19 cellular contexts compared by ENCODE assay signal in genomic region chr20:957544-957943, GRCh38. TPM values are rescaled to one million over a fixed set of nuclear protein-coding genes. Genes with fewer than 3 reads are reported as not detected.
DNase-seq lines count a peak whose midpoint lies in the region; FAIRE-seq and TF ChIP-seq lines count a peak whose summit lies in the region.
"Had no signal": no experiment of that assay in that cellular context is flagged by ENCODE, and none has a peak within 500 bp of the region (broad histone marks: within the 10 kb centered on the region; RNA-seq: fewer than 3 reads in every experiment).

No MANE protein-coding gene starts in this region.

- no peak overlapping the region for H2BK15ac ChIP-seq in mesenchymal stem cell (ENCODE audit: low read depth, poor library complexity, severe bottlenecking)

- no peaks in the 10 kb centered on the region for H3K79me1 ChIP-seq in mesenchymal stem cell (replicated peaks; ENCODE audit: low read length, poor library complexity, severe bottlenecking)

- no peak for TF ChIP-seq POLR2A in GM12892 (IDR thresholded peaks at IDR 0.05; ENCODE audit: low read depth, low read length)

- 87% methylated on average over 1 of the region's 1 CpG for WGBS in mesenchymal stem cell

- H3K27ac Mint-ChIP-seq in HFFc6: no peak overlapping the region
- H3K27ac Mint-ChIP-seq: activated CD8-positive, alpha-beta T cell treated with anti-CD3 and anti-CD28 coated beads, Interleukin-2, amount 10 ng/mL, durations not matched to agents 7 days and 5 days; naive thymus-derived CD4-positive, alpha-beta T cell had no signal

- H3K36me3 Mint-ChIP-seq in HFFc6 (ENCODE audit: low read depth): no peaks in the 10 kb centered on the region
- H3K36me3 Mint-ChIP-seq: naive thymus-derived CD4-positive, alpha-beta T cell had no signal

- H4K8ac ChIP-seq in mesenchymal stem cell (ENCODE audit: low read length): no peak overlapping the region

- peaks cover 3% of the 10 kb centered on the region for H3K4me1 ChIP-seq in mesenchymal stem cell (ENCODE audit: control insufficient read depth, insufficient read depth, low read depth, low read length)
- H3K4me1 ChIP-seq: psoas muscle had no signal

- H4K91ac ChIP-seq in mesenchymal stem cell (ENCODE audit: low read length): no peak overlapping the region

- H2AFZ ChIP-seq in mesenchymal stem cell (ENCODE audit: low read depth, low read length): no peak overlapping the region

- peaks cover 11 to 60% of the 10 kb centered on the region in 2 experiments for H3K27me3 ChIP-seq in mesenchymal stem cell (ENCODE audit: control insufficient read depth in 1 of 2, insufficient read depth in 1 of 2, low read length in 2 of 2)
- H3K27me3 ChIP-seq: upper lobe of left lung had no signal

- H3K27me3 Mint-ChIP-seq in HFFc6 (ENCODE audit: insufficient read depth): peaks cover 32% of the 10 kb centered on the region

- H2BK5ac ChIP-seq in mesenchymal stem cell (ENCODE audit: low read depth, low read length, poor library complexity, severe bottlenecking): no peak overlapping the region

- no peak overlapping the region for H2BK12ac ChIP-seq in mesenchymal stem cell (ENCODE audit: low read length in 2 of 2)

- DNase-seq in DMS 273 (lab: John Stamatoyannopoulos, UW; ENCODE audit: unreplicated experiment): peak; percentile 30
- DNase-seq in DMS 273 treated with DMSO at 0.1 percent for 48 hours (lab: John Stamatoyannopoulos, UW): no peak
- DNase-seq in HFFc6: peak; percentile 19
- no peak for DNase-seq in astrocyte of the cerebellum (ENCODE audit: low read depth)
- peak; percentile 6 for DNase-seq in mesenchymal stem cell
- no peak for DNase-seq in GM12892 (ENCODE audit: insufficient read length)
- DNase-seq in activated CD4-positive, CD25-positive, alpha-beta regulatory T cell treated with anti-CD3 and anti-CD28 coated beads, Interleukin-2, amount 50 U/mL, for 72 hours: no peak
- DNase-seq in NCI-H1436 treated with DMSO at 0.1 percent for 48 hours (lab: John Stamatoyannopoulos, UW): no peak
- DNase-seq: activated CD8-positive, alpha-beta T cell treated with anti-CD3 and anti-CD28 coated beads, Interleukin-2, amount 10 ng/mL, durations not matched to agents 7 days and 5 days; DMS79 treated with DMSO at 0.1 percent for 48 hours; naive thymus-derived CD4-positive, alpha-beta T cell; NCI-H2029; NCI-H526 treated with DMSO at 0.1 percent for 48 hours; stimulated activated naive CD8-positive, alpha-beta T cell treated with anti-CD3 and anti-CD28 coated beads, Interleukin-15, Interleukin-2, amounts not matched to agents 100 U/mL and 50 U/mL, for 24 hours; upper lobe of left lung had no signal

- H3K36me3 ChIP-seq in mesenchymal stem cell (ENCODE audit: control insufficient read depth in 1 of 2, insufficient read depth in 2 of 2, low read depth in 1 of 2, low read length in 2 of 2): no peaks in the 10 kb centered on the region
- H3K36me3 ChIP-seq: upper lobe of left lung had no signal

- no peak overlapping the region for H3K4me2 ChIP-seq in mesenchymal stem cell (ENCODE audit: low read length, poor library complexity, severe bottlenecking)

- H3K4ac ChIP-seq in mesenchymal stem cell (ENCODE audit: low read depth in 1 of 2, low read length in 2 of 2): no peak overlapping the region

- no peaks in the 10 kb centered on the region for H3K9me3 Mint-ChIP-seq in HFFc6
- H3K9me3 Mint-ChIP-seq: naive thymus-derived CD4-positive, alpha-beta T cell had no signal

- no peak overlapping the region for H2BK120ac ChIP-seq in mesenchymal stem cell (ENCODE audit: low read depth, low read length)

- TF ChIP-seq CTCF in HFFc6 (IDR thresholded peaks at IDR 0.05) (peak; percentile 46), astrocyte of the cerebellum (IDR thresholded peaks at IDR 0.05; ENCODE audit: low read depth, low read length, missing control alignments) (peak; percentile 19)

- in situ Hi-C loops in astrocyte of the cerebellum (cut with HindIII; ENCODE audit: low sequenced_read_pairs): no loop called here

- no peak overlapping the region for H3K9ac ChIP-seq in mesenchymal stem cell (ENCODE audit: low read length)

- H2AK5ac ChIP-seq in mesenchymal stem cell (ENCODE audit: low read length, severe bottlenecking): no peak overlapping the region

- H3K23ac ChIP-seq in mesenchymal stem cell (ENCODE audit: low read length in 2 of 2): no peak overlapping the region

- no peak overlapping the region for H3K4me3 Mint-ChIP-seq in HFFc6
- H3K4me3 Mint-ChIP-seq: activated CD8-positive, alpha-beta T cell treated with anti-CD3 and anti-CD28 coated beads, Interleukin-2, amount 10 ng/mL, durations not matched to agents 7 days and 5 days; naive thymus-derived CD4-positive, alpha-beta T cell had no signal

- H3K18ac ChIP-seq in mesenchymal stem cell (ENCODE audit: low read depth in 1 of 2, low read length in 2 of 2): no peak overlapping the region

- H3K4me3 ChIP-seq in astrocyte of the cerebellum (ENCODE audit: low read depth, low read length): no peak overlapping the region
- no peak overlapping the region for H3K4me3 ChIP-seq in mesenchymal stem cell (ENCODE audit: insufficient read depth in 1 of 2, low read depth in 1 of 2, low read length in 2 of 2)
- H3K4me3 ChIP-seq: psoas muscle, upper lobe of left lung had no signal

- no peak for FAIRE-seq in GM12892 (lab: Jason Lieb, UNC)

- no peaks in the 10 kb centered on the region for H3K4me1 Mint-ChIP-seq in HFFc6 (ENCODE audit: low read depth)

- no peak overlapping the region for H3K27ac ChIP-seq in mesenchymal stem cell (ENCODE audit: low read length, poor library complexity, severe bottlenecking)
- H3K27ac ChIP-seq: 22Rv1, psoas muscle, upper lobe of left lung had no signal

- no peaks in the 10 kb centered on the region for H3K9me3 ChIP-seq in mesenchymal stem cell (ENCODE audit: control insufficient read depth, low read length)
- H3K9me3 ChIP-seq: psoas muscle, upper lobe of left lung had no signal

- no peak overlapping the region for H3K14ac ChIP-seq in mesenchymal stem cell (ENCODE audit: low read length in 2 of 2)

RNA-seq across cellular contexts. Expression of gene ANGPT4, which starts 41.4 kb away (rescaled TPM):
- not detected for total RNA-seq in HFFc6 (2021; fragmentation: NEBNext Ultra II Directional; extraction: Animal tissue kit (Norgen Biotek cat#: 25700))
- polyA plus RNA-seq in mesenchymal stem cell (2013, experiment 1 of 2): 0.03 TPM
- polyA plus RNA-seq in mesenchymal stem cell (2013, experiment 2 of 2): 0.01 TPM
- not detected for polyA plus RNA-seq in GM12892 (2012; ENCODE audit: missing spikeins)
- total RNA-seq: activated CD8-positive, alpha-beta T cell treated with anti-CD3 and anti-CD28 coated beads, Interleukin-2, amount 10 ng/mL, durations not matched to agents 7 days and 5 days; glomerular endothelial cell; lung microvascular endothelial cell; naive thymus-derived CD4-positive, alpha-beta T cell had no signal
- polyA plus RNA-seq: naive thymus-derived CD4-positive, alpha-beta T cell had no signal

RNA-seq across cellular contexts. Expression of gene RSPO4, which starts 44.6 kb away (rescaled TPM):
- total RNA-seq in HFFc6 (2021; fragmentation: NEBNext Ultra II Directional; extraction: Animal tissue kit (Norgen Biotek cat#: 25700)): not detected
- not detected for polyA plus RNA-seq in mesenchymal stem cell (2013, experiment 1 of 2)
- polyA plus RNA-seq in mesenchymal stem cell (2013, experiment 2 of 2): not detected
- polyA plus RNA-seq in GM12892 (2012; ENCODE audit: missing spikeins): not detected
- total RNA-seq: activated CD8-positive, alpha-beta T cell treated with anti-CD3 and anti-CD28 coated beads, Interleukin-2, amount 10 ng/mL, durations not matched to agents 7 days and 5 days; glomerular endothelial cell; lung microvascular endothelial cell had no signal
- polyA plus RNA-seq: naive thymus-derived CD4-positive, alpha-beta T cell had no signal

Comparison
In these comparisons a context has a peak if more than half of its experiments do, and no peak if none do; other contexts are left out.
1. DNase-seq: peak in DMS 273 (single experiment), HFFc6 (single experiment) and mesenchymal stem cell (single experiment); none in DMS 273 treated with DMSO at 0.1 percent for 48 hours (single experiment), astrocyte of the cerebellum (single experiment), GM12892 (single experiment), activated CD4-positive, CD25-positive, alpha-beta regulatory T cell treated with anti-CD3 and anti-CD28 coated beads, Interleukin-2, amount 50 U/mL, for 72 hours (single experiment) and NCI-H1436 treated with DMSO at 0.1 percent for 48 hours (single experiment).